In the genomic region with DNA sequence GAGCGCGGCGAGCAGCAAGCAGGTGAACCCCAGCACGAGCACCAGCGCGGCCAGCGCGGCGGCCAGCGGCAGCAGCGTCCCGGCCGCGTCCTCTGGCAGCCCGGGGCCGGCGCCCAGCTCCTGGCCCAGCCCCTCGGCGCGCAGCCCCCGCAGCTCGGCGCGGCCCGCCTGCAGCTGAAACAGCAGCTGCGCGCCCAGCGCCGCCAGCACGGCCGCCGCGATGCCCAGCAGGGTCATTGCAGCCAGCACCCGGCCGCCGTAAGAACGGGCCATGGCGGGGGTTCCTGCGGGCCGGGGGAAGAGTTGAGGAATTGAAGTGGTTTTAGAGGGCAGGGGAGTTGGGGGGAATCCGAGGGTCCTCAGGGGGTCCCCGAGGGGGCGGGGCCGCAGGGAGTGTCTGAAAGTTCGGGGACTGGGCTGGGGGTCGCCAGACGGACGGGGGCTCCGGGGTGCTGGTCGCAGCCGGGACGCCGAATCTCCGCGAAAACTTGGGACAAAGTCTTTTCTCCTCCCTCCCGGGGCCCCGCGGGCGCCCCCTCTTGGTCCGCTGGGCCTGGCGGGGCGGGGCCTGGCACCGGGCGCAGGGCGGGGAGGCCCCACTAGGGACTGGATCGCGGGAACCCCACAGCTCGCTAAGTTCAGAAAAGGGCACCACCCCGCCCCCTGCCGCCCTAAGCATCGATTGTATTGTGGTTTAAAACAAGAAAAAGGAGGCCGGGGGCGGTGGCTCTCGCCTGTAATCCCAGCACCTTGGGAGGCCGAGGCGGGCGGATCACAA, we compare ENCODE assay signal across 8 cellular contexts. TPM values are rescaled to one million over a fixed set of nuclear protein-coding genes. Genes with fewer than 3 reads are reported as not detected.
DNase-seq lines count a peak whose midpoint lies in the region; ATAC-seq and TF ChIP-seq lines count a peak whose summit lies in the region.

A gene (minus strand): TSS at position 479 of the 778 bp plus-strand sequence. CDS start 206 bp downstream, at position 273.

- CTCF ChIA-PET in OCI-LY7 (lab: Charles Lee; ENCODE audit: unreplicated experiment) = no interaction called here

- H3K27ac ChIP-seq in OCI-LY7 (ENCODE audit: low read depth, low read length, poor library complexity, severe bottlenecking) = no peak within 1 kb of the TSS

- no TSS peak for BruUV-seq in OCI-LY7 (replicated peaks; lab: Mats Ljungman, UMichigan)

- no peak within 1 kb of the TSS for H2AFZ ChIP-seq in OCI-LY7 (ENCODE audit: low read length)

- peak; percentile 18 for DNase-seq in OCI-LY7 (ENCODE audit: low spot score)
- peak; percentile 39 for DNase-seq in activated effector memory CD4-positive, alpha-beta T cell treated with Interleukin-2 at 50 U/mL for 16 hours
- DNase-seq in Right ventricle myocardium superior = peak; percentile 68
- DNase-seq in sciatic nerve (ENCODE audit: low spot score) = peak; percentile 73
- DNase-seq in NCI-H510A treated with DMSO at 0.1 percent for 48 hours (lab: John Stamatoyannopoulos, UW) = no peak

- peak; percentile 79 for ATAC-seq in Right ventricle myocardium superior (ENCODE audit: poor library complexity)
- ATAC-seq in sciatic nerve = peak; percentile 83
- no peak for ATAC-seq in HG02623 (IDR thresholded peaks at IDR 0.05; ENCODE audit: unreplicated experiment)
- no peak for ATAC-seq in esophagus mucosa

- TF ChIP-seq CTCF in GM12874 (IDR thresholded peaks at IDR 0.05; ENCODE audit: insufficient read depth, low read depth, low read length) (peak; percentile 56), OCI-LY7 (conservative IDR thresholded peaks at IDR 0.05; ENCODE audit: low read length) (peak; percentile 70)

- no peaks in the 10 kb centered on the region for H4K20me1 ChIP-seq in OCI-LY7 (ENCODE audit: insufficient read depth, low read length)

- POLR2A ChIA-PET in OCI-LY7 (lab: Charles Lee) = no interaction called here

- no peak within 1 kb of the TSS for H3K4me2 ChIP-seq in OCI-LY7 (ENCODE audit: low read length)

- H3K9me2 ChIP-seq in OCI-LY7 (ENCODE audit: insufficient read depth, low read length) = no peaks in the 10 kb centered on the region

- intact Hi-C loops in OCI-LY7 (cut with micrococcal nuclease; ENCODE audit: unreplicated experiment) = no loop called here
- intact Hi-C loops in Right ventricle myocardium superior (cut with DNase I) = no loop called here
- intact Hi-C loops in sciatic nerve (cut with DNase I) = no loop called here

- H3K9me3 ChIP-seq in OCI-LY7 (ENCODE audit: low read length) = no peaks in the 10 kb centered on the region

- no peaks in the 10 kb centered on the region for H3K79me2 ChIP-seq in OCI-LY7 (ENCODE audit: insufficient read depth, low read depth, low read length)

- H3K4me3 ChIP-seq in OCI-LY7 (ENCODE audit: low read depth, low read length, poor library complexity, severe bottlenecking) = no peak within 1 kb of the TSS

- H3K36me3 ChIP-seq in OCI-LY7 (ENCODE audit: insufficient read depth, low read length) = no peaks in the 10 kb centered on the region

- peaks cover 12% of the 10 kb centered on the region for H3K4me1 ChIP-seq in OCI-LY7 (ENCODE audit: insufficient read depth, low read length, poor library complexity, severe bottlenecking)

RNA-seq across cellular contexts. Expression of the gene that starts here (rescaled TPM):
- not detected in 2 replicates for total RNA-seq in OCI-LY7 (2014; rRNA removed; shearing (Covaris generic))
- total RNA-seq in OCI-LY7 (2022) = not detected in 2 replicates
- total RNA-seq in Right ventricle myocardium superior = 0.11 TPM
- total RNA-seq in sciatic nerve = 0.36 TPM
- not detected for total RNA-seq in esophagus mucosa

Comparison
In these comparisons a context has a peak if more than half of its experiments do, and no peak if none do; other contexts are left out.
1. Peak in DNase-seq in OCI-LY7; RNA of the gene not detected or under 1 TPM.
2. Peak in DNase-seq and ATAC-seq in Right ventricle myocardium superior; RNA of the gene not detected or under 1 TPM.
3. Peak in DNase-seq and ATAC-seq in sciatic nerve; RNA of the gene not detected or under 1 TPM.